8 cellular contexts compared by ENCODE assay signal in genomic region chr1:225508538-225509375, GRCh38.
A peak's percentile ranks its signal among the peaks of the same experiment; 100 is the strongest.
DNase-seq lines count a peak whose midpoint lies in the region; ATAC-seq and TF ChIP-seq lines count a peak whose summit lies in the region.

No MANE protein-coding gene starts in this region.

- DNase-seq in DMS 273 (lab: John Stamatoyannopoulos, UW; ENCODE audit: unreplicated experiment) (peak; percentile 43), DMS 273 treated with DMSO at 0.1 percent for 48 hours (lab: John Stamatoyannopoulos, UW) (no peak), PC-9 (peak; percentile 65 to 98), esophagus squamous epithelium (lab: John Stamatoyannopoulos, UW) (no peak), myocyte (ENCODE audit: low read depth) (peak; percentile 96), HUDEP-2 (lab: John Stamatoyannopoulos, UW; ENCODE audit: unreplicated experiment in 76 of 76) (no peak)

- CTCF ChIA-PET in PC-9 (lab: Charles Lee), result interaction anchor here (0.5 to 0.9 kb wide), 2 partner anchors 150 to 263 kb away, joined by 3 to 4 read pairs; no protein-coding TSS in a partner anchor

- WGBS in esophagus squamous epithelium, 2 donors, result 73 to 76% methylated on average over 11 of the region's 12 CpGs

- TF ChIP-seq CTCF in PC-9 (conservative IDR thresholded peaks at IDR 0.05), result no peak
- TF ChIP-seq CTCF in esophagus squamous epithelium (IDR thresholded peaks at IDR 0.05), result no peak

- no peaks in the 10 kb centered on the region for H4K20me1 ChIP-seq in PC-9 (ENCODE audit: insufficient read depth)

- H3K9me3 ChIP-seq in PC-9 (ENCODE audit: insufficient read depth, low read depth) (peaks cover 4% of the 10 kb centered on the region; the same call in 1 of the 2 replicates), esophagus squamous epithelium (no peaks in the 10 kb centered on the region)

- no peak for ATAC-seq in HG03196 (IDR thresholded peaks at IDR 0.05; ENCODE audit: unreplicated experiment)
- no peak for ATAC-seq in GM18502 (IDR thresholded peaks at IDR 0.05; ENCODE audit: poor library complexity, unreplicated experiment)

- H3K4me2 ChIP-seq in PC-9, result peak overlapping the region; percentile 27

- peaks cover 52% of the 10 kb centered on the region for H3F3A ChIP-seq in PC-9 (ENCODE audit: insufficient read depth, low read depth)

- no TSS peak for BruUV-seq in PC-9 (replicated peaks; lab: Mats Ljungman, UMichigan)

- H3K79me2 ChIP-seq in PC-9 (ENCODE audit: low read depth), result peaks cover 3% of the 10 kb centered on the region; the same call in 1 of the 2 replicates

- H3K36me3 ChIP-seq in PC-9 (ENCODE audit: low read depth) (peaks cover 50% of the 10 kb centered on the region), esophagus squamous epithelium (peaks cover 0 to 24% (median 0%) of the 10 kb centered on the region in 3 donors)

- intact Hi-C loops in PC-9 (cut with micrococcal nuclease; ENCODE audit: unreplicated experiment) (loop anchor here (1.0 to 2.0 kb wide), 2 partner anchors 146 to 269 kb away; partner anchors contain the start of gene SRP9), esophagus squamous epithelium (cut with DNase I) (no loop called here)

- peaks cover 6% of the 10 kb centered on the region; the same call in 1 of the 2 replicates for H3K9me2 ChIP-seq in PC-9 (ENCODE audit: insufficient read depth)

- TF ChIP-seq POLR2A in esophagus squamous epithelium (IDR thresholded peaks at IDR 0.05), result no peak

- H3K4me1 ChIP-seq in PC-9 (replicated peaks; ENCODE audit: insufficient read depth) (peaks cover 36% of the 10 kb centered on the region), esophagus squamous epithelium (peaks cover 6 to 17% (median 12%) of the 10 kb centered on the region in 3 donors)

- POLR2A ChIA-PET in PC-9 (lab: Charles Lee; ENCODE audit: unreplicated experiment), result interaction anchor here (0.5 to 1.0 kb wide), 8 partner anchors 84 to 674 kb away, joined by 3 to 17 read pairs (median 9); partner anchors contain the start of gene SRP9

- H3K4me3 ChIP-seq in PC-9 (no peak overlapping the region), esophagus squamous epithelium (no peak overlapping the region)

- H3K27me3 ChIP-seq in PC-9 (ENCODE audit: insufficient read depth, low read depth) (no peaks in the 10 kb centered on the region), esophagus squamous epithelium (peaks cover 0 to 3% (median 0%) of the 10 kb centered on the region in 4 donors)

- no peak overlapping the region for H2AFZ ChIP-seq in PC-9

- H3K27ac ChIP-seq in PC-9 (peak overlapping the region; percentile 93), esophagus squamous epithelium (peak overlapping the region in 3 of 4 donors; percentile 69 to 76 (median 73))

Comparison
In these comparisons a context has a peak if more than half of its experiments do, and no peak if none do; other contexts are left out.
1. DNase-seq: peak in DMS 273 (single experiment), PC-9 (2 of 2) and myocyte (single experiment); none in DMS 273 treated with DMSO at 0.1 percent for 48 hours (single experiment), esophagus squamous epithelium (single experiment) and HUDEP-2 (0 of 76).